In genomic region chr12:130838284-130838950, GRCh38 we compare ENCODE assay signal across 1 cellular context.
TF ChIP-seq lines count a peak whose summit lies in the region.

No MANE protein-coding gene starts in this region.

TF ChIP-seq in K562, 482 proteins besides CTCF, POLR2A, EP300 and RAD21 (continued from another document):
- TF ChIP-seq MGA (IDR thresholded peaks at IDR 0.05): no peak
- peak; percentile 46; the same call in 1 of the 2 replicates for TF ChIP-seq ZFX (CRISPR knock-in tag; IDR thresholded peaks at IDR 0.05)
- 0 out of 2 replicates have a peak, but pooled peaks have one; percentile 37 for TF ChIP-seq ZFP91 (CRISPR knock-in tag; IDR thresholded peaks at IDR 0.05)
- peak; percentile 51; the same call in 1 of the 2 replicates for TF ChIP-seq ZBTB7A (IDR thresholded peaks at IDR 0.05; ENCODE audit: borderline replicate concordance, control insufficient read depth, low read depth, low read length)
- TF ChIP-seq PHF8 (IDR thresholded peaks at IDR 0.05; ENCODE audit: borderline replicate concordance, low read length): peak; percentile 17; the same call in 1 of the 2 replicates
- TF ChIP-seq GATAD2A (IDR thresholded peaks at IDR 0.05): no peak
- peak; percentile 56 for TF ChIP-seq MAX (CRISPR knock-in tag; IDR thresholded peaks at IDR 0.05)
- TF ChIP-seq MNT (conservative IDR thresholded peaks at IDR 0.05): peak; percentile 55 to 82; a peak in 3 of 4 replicates
- TF ChIP-seq SIN3A (IDR thresholded peaks at IDR 0.05; ENCODE audit: borderline replicate concordance in 2 of 2, control insufficient read depth in 1 of 2, low read depth in 2 of 2, low read length in 2 of 2): peak in 1 of 2 experiments; percentile 74; a peak in 2 of 4 replicates
- TF ChIP-seq L3MBTL2 (IDR thresholded peaks at IDR 0.05): peak; percentile 32; the same call in 1 of the 2 replicates
